Comparison of ENCODE assay signal across 8 cellular contexts in the genomic region with DNA sequence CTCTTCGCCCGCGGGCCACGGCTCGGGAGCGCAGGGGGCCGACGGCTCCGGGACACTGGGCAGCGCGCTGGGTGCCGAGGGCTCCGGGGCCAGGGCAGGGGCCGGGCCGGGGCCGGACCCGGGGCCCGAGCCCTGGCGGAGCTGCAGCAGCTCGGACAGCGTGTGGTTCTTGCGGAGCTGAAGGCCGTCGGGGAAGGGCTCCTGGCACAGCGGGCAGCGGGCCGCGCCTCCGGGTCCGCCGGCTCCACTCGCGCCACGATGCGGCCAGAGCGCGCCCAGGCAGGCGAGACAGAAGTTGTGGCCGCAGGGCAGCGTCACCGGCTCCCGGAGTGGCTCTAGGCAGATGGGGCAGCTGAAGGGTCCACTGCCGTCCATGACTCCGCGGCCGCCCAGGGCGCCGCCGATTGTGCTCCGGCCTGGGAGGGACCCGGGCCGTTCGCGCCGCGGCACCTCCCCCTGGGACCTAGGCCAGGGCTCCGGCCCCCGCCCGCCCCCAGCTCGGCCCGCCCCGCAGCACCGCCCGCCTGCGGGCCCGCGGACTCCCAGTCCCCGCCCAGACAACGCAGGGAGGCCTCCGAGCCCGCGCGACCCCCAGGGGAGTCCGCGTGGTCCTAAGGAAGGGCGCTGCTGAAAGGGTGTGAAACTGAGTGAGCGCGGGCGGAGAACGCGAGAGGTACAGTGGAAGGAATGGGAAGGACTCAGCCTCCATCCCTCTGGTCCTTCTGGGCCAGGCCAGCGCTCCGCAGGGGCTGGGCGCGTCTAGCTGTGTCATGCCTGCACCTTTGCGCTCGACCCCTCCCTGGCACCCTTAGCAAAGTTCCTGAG. TPM values are rescaled to one million over a fixed set of nuclear protein-coding genes. Genes with fewer than 3 reads are reported as not detected.
DNase-seq lines count a peak whose midpoint lies in the region; ATAC-seq and TF ChIP-seq lines count a peak whose summit lies in the region.

A gene with protein sequence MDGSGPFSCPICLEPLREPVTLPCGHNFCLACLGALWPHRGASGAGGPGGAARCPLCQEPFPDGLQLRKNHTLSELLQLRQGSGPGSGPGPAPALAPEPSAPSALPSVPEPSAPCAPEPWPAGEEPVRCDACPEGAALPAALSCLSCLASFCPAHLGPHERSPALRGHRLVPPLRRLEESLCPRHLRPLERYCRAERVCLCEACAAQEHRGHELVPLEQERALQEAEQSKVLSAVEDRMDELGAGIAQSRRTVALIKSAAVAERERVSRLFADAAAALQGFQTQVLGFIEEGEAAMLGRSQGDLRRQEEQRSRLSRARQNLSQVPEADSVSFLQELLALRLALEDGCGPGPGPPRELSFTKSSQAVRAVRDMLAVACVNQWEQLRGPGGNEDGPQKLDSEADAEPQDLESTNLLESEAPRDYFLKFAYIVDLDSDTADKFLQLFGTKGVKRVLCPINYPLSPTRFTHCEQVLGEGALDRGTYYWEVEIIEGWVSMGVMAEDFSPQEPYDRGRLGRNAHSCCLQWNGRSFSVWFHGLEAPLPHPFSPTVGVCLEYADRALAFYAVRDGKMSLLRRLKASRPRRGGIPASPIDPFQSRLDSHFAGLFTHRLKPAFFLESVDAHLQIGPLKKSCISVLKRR (minus strand): TSS at position 408 of the 825 bp plus-strand sequence. CDS start 33 bp downstream, at position 375.

- ATAC-seq in HG02763 (IDR thresholded peaks at IDR 0.05; ENCODE audit: unreplicated experiment): peak; percentile 12
- no peak for ATAC-seq in thoracic aorta (ENCODE audit: insufficient number of reproducible peaks, low FRiP score, low read depth)

- H3K36me3 ChIP-seq in mesodermal cell (ENCODE audit: control insufficient read depth, insufficient read depth, low read length) (peaks cover 14% of the 10 kb centered on the region), thoracic aorta (peaks cover 7% of the 10 kb centered on the region)

- peak within 1 kb of the TSS; percentile 93 for H3K4me3 Mint-ChIP-seq in T-helper 1 cell treated with Interleukin-12 subunit alpha and Interleukin-12 subunit beta and Interleukin-4 antibody, amounts not matched to agents 30 μg/mL and 1 μg/mL, for 36 hours

- H3K4me3 ChIP-seq in epithelial cell of esophagus (ENCODE audit: low read length) (peak within 1 kb of the TSS; percentile 48), mesodermal cell (ENCODE audit: extremely low read depth, insufficient read depth, low read length, poor library complexity, severe bottlenecking) (peak within 1 kb of the TSS; percentile 58), thoracic aorta (peak within 1 kb of the TSS; percentile 78)

- H3K9me3 ChIP-seq in mesodermal cell (ENCODE audit: control insufficient read depth, low read length) (no peaks in the 10 kb centered on the region), thoracic aorta (no peaks in the 10 kb centered on the region)

- DNase-seq in Caki2 (ENCODE audit: low read depth) (peak; percentile 75), epithelial cell of esophagus (ENCODE audit: low read depth) (peak; percentile 52), thoracic aorta (ENCODE audit: low spot score) (no peak), MV-4-11 (lab: John Stamatoyannopoulos, UW) (no peak), NCI-H2107 (lab: John Stamatoyannopoulos, UW) (no peak)

- no peaks in the 10 kb centered on the region for H3K27me3 ChIP-seq in thoracic aorta (replicated peaks; ENCODE audit: insufficient read depth)

- peak within 1 kb of the TSS; percentile 96 for H3K27ac Mint-ChIP-seq in T-helper 1 cell treated with Interleukin-12 subunit alpha and Interleukin-12 subunit beta and Interleukin-4 antibody, amounts not matched to agents 30 μg/mL and 1 μg/mL, for 36 hours

- H3K4me1 ChIP-seq in mesodermal cell (ENCODE audit: control insufficient read depth, insufficient read depth, low read length, poor library complexity, severe bottlenecking) (peaks cover 15% of the 10 kb centered on the region), thoracic aorta (ENCODE audit: control insufficient read depth in 1 of 2, low read depth in 2 of 2) (peaks cover 35 to 44% of the 10 kb centered on the region in 2 donors)

- peaks cover 21% of the 10 kb centered on the region for H3K27me3 Mint-ChIP-seq in T-helper 1 cell treated with Interleukin-12 subunit alpha and Interleukin-12 subunit beta and Interleukin-4 antibody, amounts not matched to agents 30 μg/mL and 1 μg/mL, for 36 hours (ENCODE audit: low read depth)

- H3K36me3 Mint-ChIP-seq in T-helper 1 cell treated with Interleukin-12 subunit alpha and Interleukin-12 subunit beta and Interleukin-4 antibody, amounts not matched to agents 30 μg/mL and 1 μg/mL, for 36 hours (ENCODE audit: low read depth): peaks cover 7% of the 10 kb centered on the region

- in situ Hi-C loops in Caki2 (cut with HindIII; ENCODE audit: low pct_unique_long_range_greater_than_20kb, low sequenced_read_pairs): no loop called here

- TF ChIP-seq CTCF in epithelial cell of esophagus (IDR thresholded peaks at IDR 0.05; ENCODE audit: insufficient read depth, low read depth, low read length, missing control alignments) (peak; percentile 14), thoracic aorta (IDR thresholded peaks at IDR 0.05) (peak; percentile 33)

- H3K9me3 Mint-ChIP-seq in T-helper 1 cell treated with Interleukin-12 subunit alpha and Interleukin-12 subunit beta and Interleukin-4 antibody, amounts not matched to agents 30 μg/mL and 1 μg/mL, for 36 hours: no peaks in the 10 kb centered on the region

- WGBS in mesodermal cell (ENCODE audit: insufficient coverage in 2 of 2), 2 experiments: 7 to 8% methylated on average over 66 to 76 of the region's 87 CpGs

- H3K4me1 Mint-ChIP-seq in T-helper 1 cell treated with Interleukin-12 subunit alpha and Interleukin-12 subunit beta and Interleukin-4 antibody, amounts not matched to agents 30 μg/mL and 1 μg/mL, for 36 hours (ENCODE audit: low read depth): peaks cover 29% of the 10 kb centered on the region

- H3K27ac ChIP-seq in mesodermal cell (ENCODE audit: low read depth, low read length, severe bottlenecking) (peak within 1 kb of the TSS; percentile 75), thoracic aorta (peak within 1 kb of the TSS; percentile 93 to 99)

RNA-seq across cellular contexts. Expression of the gene that starts here (rescaled TPM):
- total RNA-seq in Caki2 (2014; rRNA removed; shearing (Covaris generic); ENCODE audit: low replicate concordance): 73.4 and 102 TPM in 2 replicates
- 26.5 TPM for polyA plus RNA-seq in mesodermal cell (2013, experiment 1 of 2)
- 18.2 TPM for polyA plus RNA-seq in mesodermal cell (2013, experiment 2 of 2)
- 10 to 100 TPM; 58.9 to 94.0 TPM for total RNA-seq in thoracic aorta

Comparison
In these comparisons a context has a peak if more than half of its experiments do, and no peak if none do; other contexts are left out.
1. DNase-seq: peak in Caki2 (single experiment) and epithelial cell of esophagus (single experiment); none in thoracic aorta (single experiment), MV-4-11 (single experiment) and NCI-H2107 (single experiment).
2. Peak in every context shown above with its lines, with median percentiles within 50 percentile points of each other: H3K4me3 ChIP-seq.